ENCODE assay signal across 17 cellular contexts in the genomic region with DNA sequence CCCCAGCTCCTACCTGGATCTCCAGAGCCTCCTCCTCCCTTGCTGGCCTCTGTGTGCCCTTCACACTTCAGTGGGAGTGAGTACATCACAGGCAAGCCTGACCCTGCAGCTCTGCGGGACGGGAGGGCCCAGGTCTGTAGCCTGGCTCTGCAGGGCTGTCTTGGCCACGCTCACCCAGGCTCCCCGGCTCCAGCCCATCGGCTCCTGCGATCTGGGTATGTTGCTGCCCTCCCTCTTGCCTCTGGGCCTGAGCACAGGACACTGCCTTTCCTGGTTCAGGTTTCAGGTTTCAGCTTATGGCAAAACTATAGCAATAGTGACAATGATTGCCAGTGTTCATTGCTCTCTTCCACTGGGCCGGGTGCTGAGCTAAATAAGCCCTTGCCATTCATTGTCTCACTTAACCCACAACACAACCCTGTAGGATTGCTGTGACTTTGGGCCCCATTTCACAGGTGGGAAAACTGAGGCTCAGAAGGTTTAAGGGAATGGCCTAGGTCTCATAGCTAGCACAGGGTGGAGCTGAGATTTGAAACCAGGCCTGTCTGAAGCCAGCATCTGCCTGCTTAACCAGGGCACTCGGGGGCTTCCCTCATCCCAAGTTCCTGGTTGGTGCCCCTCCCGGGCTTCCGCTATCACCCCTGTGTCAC. TPM values are rescaled to one million over a fixed set of nuclear protein-coding genes. Genes with fewer than 3 reads are reported as not detected.
DNase-seq lines count a peak whose midpoint lies in the region; ATAC-seq, FAIRE-seq and TF ChIP-seq lines count a peak whose summit lies in the region.
"Had no signal": no experiment of that assay in that cellular context is flagged by ENCODE, and none has a peak within 500 bp of the region (broad histone marks: within the 10 kb centered on the region; RNA-seq: fewer than 3 reads in every experiment).

No MANE protein-coding gene starts in this region.

- no peak overlapping the region for H2BK20ac ChIP-seq in H1 (ENCODE audit: low read length)

- POLR2A ChIA-PET in H1 (lab: Charles Lee; ENCODE audit: partially characterized antibody) = no interaction called here

- no peak for TF ChIP-seq RAD21 in H1 (IDR thresholded peaks at IDR 0.05 in 1 of 2, conservative IDR thresholded peaks at IDR 0.05 in 1 of 2; ENCODE audit: low read depth in 2 of 2, low read length in 2 of 2)

- no peak overlapping the region for H3K18ac ChIP-seq in H1 (ENCODE audit: extremely low read depth, low read length)

- H2AK5ac ChIP-seq in H1 (ENCODE audit: low read depth, low read length) = no peak overlapping the region

- H3K36me3 ChIP-seq in H7 (replicated peaks; ENCODE audit: control insufficient read depth, insufficient read depth, low read length) (no peaks in the 10 kb centered on the region), H1 (ENCODE audit: control insufficient read depth in 2 of 4, insufficient read depth in 4 of 4, low read length in 3 of 4) (no peaks in the 10 kb centered on the region), osteoblast (ENCODE audit: insufficient read depth, low read length) (no peaks in the 10 kb centered on the region), psoas muscle (ENCODE audit: insufficient read depth in 1 of 2, low read depth in 1 of 2) (no peaks in the 10 kb centered on the region)
- H3K36me3 ChIP-seq: SJCRH30 had no signal

- no peak overlapping the region for H2BK15ac ChIP-seq in H1 (ENCODE audit: low read length)

- TF ChIP-seq POLR2A in H1 (IDR thresholded peaks at IDR 0.05; ENCODE audit: control extremely low read depth in 1 of 2, low read depth in 2 of 2, low read length in 2 of 2) = no peak

- H4K91ac ChIP-seq in H1 (replicated peaks; ENCODE audit: insufficient read length, low read length) = no peak overlapping the region

- no peak overlapping the region for H3K4ac ChIP-seq in H1 (replicated peaks; ENCODE audit: insufficient read length, low read depth, low read length)

- no peak overlapping the region for H2BK12ac ChIP-seq in H1 (ENCODE audit: low read depth, low read length)

- intact Hi-C loops in psoas muscle (cut with DNase I) = no loop called here

- CTCF ChIA-PET in H1 (lab: Charles Lee; ENCODE audit: partially characterized antibody) = interaction anchor here (0.9 to 2.0 kb wide), 7 partner anchors 9 to 189 kb away, joined by 3 to 9 read pairs (median 4); partner anchors contain the start of gene SORCS2

- peak; percentile 65 for DNase-seq in ELF-1 (ENCODE audit: low read depth, low spot score)
- peak; percentile 46 for DNase-seq in H7
- no peak for DNase-seq in H1 (ENCODE audit: low read depth in 1 of 2, low spot score in 2 of 2)
- DNase-seq in osteoblast (ENCODE audit: insufficient read length, low spot score, missing footprints) = peak; percentile 43
- no peak for DNase-seq in psoas muscle
- no peak for DNase-seq in GM19238 (ENCODE audit: insufficient read length, low spot score)
- DNase-seq: CD4-positive, CD25-positive, alpha-beta regulatory T cell; GM23248; HCEC 1CT; KG1; NCI-H1092 treated with DMSO at 0.1 percent for 48 hours; NCI-H1436 treated with DMSO at 0.1 percent for 48 hours; NCI-H1930; NCI-H446 had no signal

- H3K9me3 Mint-ChIP-seq in stimulated activated memory B cell treated with anti-CD40 and anti-IgM and Interleukin-4, amounts not matched to agents 10 μg/mL and 1 μg/mL and 100 μg/mL, for 72 hours = no peaks in the 10 kb centered on the region
- H3K9me3 Mint-ChIP-seq: CD4-positive, CD25-positive, alpha-beta regulatory T cell had no signal

- no peak overlapping the region for H4K5ac ChIP-seq in H1 (ENCODE audit: insufficient read length, low read depth, low read length)

- TF ChIP-seq EP300 in H1 (IDR thresholded peaks at IDR 0.05; ENCODE audit: borderline replicate concordance in 1 of 2, low read depth in 2 of 2, low read length in 2 of 2) = no peak

- no peaks in the 10 kb centered on the region for H3K23me2 ChIP-seq in H1 (ENCODE audit: low read depth, low read length)

- no peaks in the 10 kb centered on the region for H3K27me3 ChIP-seq in H7 (ENCODE audit: control insufficient read depth, insufficient read depth, low read length)
- no peaks in the 10 kb centered on the region for H3K27me3 ChIP-seq in H1 (replicated peaks in 1 of 4; ENCODE audit: control insufficient read depth in 3 of 4, extremely low read depth in 1 of 4, insufficient read depth in 3 of 4, low read length in 3 of 4)
- peaks cover 15% of the 10 kb centered on the region for H3K27me3 ChIP-seq in osteoblast (ENCODE audit: insufficient read depth, low read length)
- H3K27me3 ChIP-seq in psoas muscle (ENCODE audit: insufficient read depth in 3 of 3, low read length in 2 of 3) = peaks cover 0 to 34% (median 0%) of the 10 kb centered on the region in 3 donors

- H3K4me1 ChIP-seq in H1 (replicated peaks in 1 of 4; ENCODE audit: control insufficient read depth in 3 of 4, insufficient read depth in 4 of 4, low read length in 3 of 4) = no peaks in the 10 kb centered on the region
- H3K4me1 ChIP-seq in osteoblast (ENCODE audit: insufficient read depth, low read length) = no peaks in the 10 kb centered on the region
- no peaks in the 10 kb centered on the region for H3K4me1 ChIP-seq in psoas muscle
- H3K4me1 ChIP-seq: SJCRH30 had no signal

- H2BK120ac ChIP-seq in H1 (replicated peaks; ENCODE audit: low read depth, low read length) = no peak overlapping the region

- no peaks in the 10 kb centered on the region for H4K20me1 ChIP-seq in H1 (replicated peaks in 1 of 2; ENCODE audit: control insufficient read depth in 1 of 2, insufficient read depth in 2 of 2, low read length in 2 of 2)
- no peaks in the 10 kb centered on the region for H4K20me1 ChIP-seq in osteoblast (ENCODE audit: insufficient read depth, low read length)

- peaks cover 61% of the 10 kb centered on the region for H3K27me3 Mint-ChIP-seq in stimulated activated memory B cell treated with anti-CD40 and anti-IgM and Interleukin-4, amounts not matched to agents 10 μg/mL and 1 μg/mL and 100 μg/mL, for 72 hours

- no peaks in the 10 kb centered on the region for H3K36me3 Mint-ChIP-seq in stimulated activated memory B cell treated with anti-CD40 and anti-IgM and Interleukin-4, amounts not matched to agents 10 μg/mL and 1 μg/mL and 100 μg/mL, for 72 hours
- H3K36me3 Mint-ChIP-seq: CD4-positive, CD25-positive, alpha-beta regulatory T cell had no signal

- FAIRE-seq in H1 (lab: Jason Lieb, UNC) = no peak

- ATAC-seq in stimulated activated memory B cell treated with anti-CD40 and anti-IgM and Interleukin-4, amounts not matched to agents 10 μg/mL and 1 μg/mL and 100 μg/mL, for 72 hours = no peak
- no peak for ATAC-seq in psoas muscle

- H3K27ac ChIP-seq in H1 (ENCODE audit: low read depth, low read length) = no peak overlapping the region
- no peak overlapping the region for H3K27ac ChIP-seq in osteoblast (ENCODE audit: low read depth, low read length)
- no peak overlapping the region for H3K27ac ChIP-seq in psoas muscle
- H3K27ac ChIP-seq: GM23248, RWPE1, SJCRH30 had no signal

- H3K4me3 ChIP-seq in H7 (ENCODE audit: insufficient read depth, low read depth, low read length) (no peak overlapping the region), H1 (ENCODE audit: extremely low read depth in 1 of 4, insufficient read depth in 2 of 4, low read depth in 3 of 4, low read length in 4 of 4) (no peak overlapping the region), osteoblast (ENCODE audit: insufficient read depth, low read length) (no peak overlapping the region), psoas muscle (no peak overlapping the region)
- H3K4me3 ChIP-seq: GM23248, SJCRH30 had no signal

- no peak overlapping the region for H3K56ac ChIP-seq in H1 (replicated peaks; ENCODE audit: insufficient read length, low read depth, low read length)

- H3K4me1 Mint-ChIP-seq in stimulated activated memory B cell treated with anti-CD40 and anti-IgM and Interleukin-4, amounts not matched to agents 10 μg/mL and 1 μg/mL and 100 μg/mL, for 72 hours = no peaks in the 10 kb centered on the region
- H3K4me1 Mint-ChIP-seq: CD4-positive, CD25-positive, alpha-beta regulatory T cell had no signal

- H3K9me3 ChIP-seq in H1 (ENCODE audit: insufficient read depth in 2 of 2, low read depth in 1 of 2, low read length in 1 of 2) = no peaks in the 10 kb centered on the region
- H3K9me3 ChIP-seq in osteoblast (ENCODE audit: low read depth, low read length) = no peaks in the 10 kb centered on the region
- H3K9me3 ChIP-seq in psoas muscle = no peaks in the 10 kb centered on the region
- H3K9me3 ChIP-seq: SJCRH30 had no signal

- H4K8ac ChIP-seq in H1 (ENCODE audit: extremely low read depth, insufficient read depth, low read length) = no peak overlapping the region; the same call in 1 of the 2 replicates

- no peak overlapping the region for H3K27ac Mint-ChIP-seq in stimulated activated memory B cell treated with anti-CD40 and anti-IgM and Interleukin-4, amounts not matched to agents 10 μg/mL and 1 μg/mL and 100 μg/mL, for 72 hours
- H3K27ac Mint-ChIP-seq: CD4-positive, CD25-positive, alpha-beta regulatory T cell had no signal

- 88% methylated on average over 10 of the region's 10 CpGs; no CpG with 5 or more reads in 1 of the 2 experiments for WGBS in H1 (ENCODE audit: extremely low coverage in 1 of 2, insufficient coverage in 1 of 2, insufficient read length in 1 of 2, insufficient replicate concordance in 2 of 2, low coverage in 1 of 2, low lambda C conversion rate in 2 of 2, missing lambda C conversion rate in 1 of 2), 2 experiments
- WGBS in psoas muscle, 3 donors = 80 to 86% (median 84%) methylated on average over 9 to 10 of the region's 10 CpGs

- H3K79me2 ChIP-seq in H1 (ENCODE audit: control insufficient read depth in 1 of 2, insufficient read depth in 2 of 2, low read length in 2 of 2) = no peaks in the 10 kb centered on the region
- H3K79me2 ChIP-seq in osteoblast (ENCODE audit: insufficient read depth, low read length) = no peaks in the 10 kb centered on the region

- no peak overlapping the region for H3K23ac ChIP-seq in H1 (ENCODE audit: insufficient read length)

- no peak overlapping the region for H3K14ac ChIP-seq in H1 (ENCODE audit: insufficient read length)

- no peak overlapping the region for H3K4me3 Mint-ChIP-seq in stimulated activated memory B cell treated with anti-CD40 and anti-IgM and Interleukin-4, amounts not matched to agents 10 μg/mL and 1 μg/mL and 100 μg/mL, for 72 hours
- H3K4me3 Mint-ChIP-seq: CD4-positive, CD25-positive, alpha-beta regulatory T cell had no signal

- H3K4me2 ChIP-seq in H1 (ENCODE audit: insufficient read depth in 1 of 2, low read depth in 2 of 2, low read length in 2 of 2) (no peak overlapping the region), osteoblast (ENCODE audit: insufficient read depth, low read length) (no peak overlapping the region)

- H3K79me1 ChIP-seq in H1 (ENCODE audit: low read depth, low read length) = no peaks in the 10 kb centered on the region

- no peak overlapping the region for H2AFZ ChIP-seq in H1 (ENCODE audit: low read length)
- H2AFZ ChIP-seq in osteoblast (ENCODE audit: low read length) = no peak overlapping the region
- H2AFZ ChIP-seq: GM23248 had no signal

- H3K9ac ChIP-seq in H1 (replicated peaks in 1 of 4; ENCODE audit: extremely low read depth in 1 of 4, low read depth in 3 of 4, low read length in 3 of 4) = no peak overlapping the region
- H3K9ac ChIP-seq: GM23248 had no signal

- no peak for TF ChIP-seq CTCF in H1 (IDR thresholded peaks at IDR 0.05; ENCODE audit: control extremely low read depth in 1 of 3, insufficient read depth in 1 of 3, low read depth in 1 of 3, low read length in 3 of 3)
- no peak for TF ChIP-seq CTCF in osteoblast (IDR thresholded peaks at IDR 0.05; ENCODE audit: extremely low read depth, low read depth, low read length)
- no peak for TF ChIP-seq CTCF in psoas muscle (IDR thresholded peaks at IDR 0.05)

- H2BK5ac ChIP-seq in H1 (ENCODE audit: low read depth, low read length) = no peak overlapping the region

RNA-seq across cellular contexts. Expression of gene SORCS2, which starts 44.6 kb away (rescaled TPM):
- 2.0 and 4.9 TPM in 2 replicates for total RNA-seq in H7 (2014; rRNA removed; shearing (Covaris generic))
- 0.75 and 1.8 TPM in 2 replicates for total RNA-seq in H1 (2021; fragmentation: NEBNext Ultra II Directional; extraction: Animal tissue kit (Norgen Biotek cat#: 25700))
- polyA plus RNA-seq in H1 (2011; rRNA removed) (0.36 and 0.57 TPM in 2 replicates), psoas muscle (under 1 TPM; 0.18 to 0.32 (median 0.18) TPM)
- 0.32 TPM for polyA plus RNA-seq in H1 (2011; cell fraction: cytosol; rRNA removed)
- polyA plus RNA-seq in H1 (2011; cell fraction: nucleus; rRNA removed) = 1.2 TPM
- polyA plus RNA-seq in H1 (2012, experiment 1 of 2) = 0.33 to 1.2 TPM (median 0.82 TPM) in 4 replicates
- 0.18 TPM for polyA plus RNA-seq in H1 (2012, experiment 2 of 2)
- 1.4 TPM for polyA plus RNA-seq in H1 (2013, experiment 1 of 2)
- polyA plus RNA-seq in H1 (2013, experiment 2 of 2) = 1.1 TPM
- polyA minus RNA-seq in H1 (2011; rRNA and poly(A)+ RNA removed) = 1.0 and 1.8 TPM in 2 replicates
- 1.3 TPM for polyA minus RNA-seq in H1 (2011; cell fraction: cytosol; rRNA and poly(A)+ RNA removed)
- 0.60 TPM for polyA minus RNA-seq in H1 (2011; cell fraction: nucleus; rRNA and poly(A)+ RNA removed)
- total RNA-seq in osteoblast (9.0 and 11.5 TPM in 2 replicates), psoas muscle (1 to 10 TPM in 2 of 4 donors, under 1 TPM in 2; 0.36 to 1.5 (median 0.89) TPM)
- total RNA-seq: CD4-positive, CD25-positive, alpha-beta regulatory T cell had no signal
- polyA plus RNA-seq: CD4-positive, CD25-positive, alpha-beta regulatory T cell had no signal

Comparison
In these comparisons a context has a peak if more than half of its experiments do, and no peak if none do; other contexts are left out.
1. DNase-seq: peak in ELF-1 (single experiment), H7 (single experiment) and osteoblast (single experiment); none in H1 (0 of 2), psoas muscle (0 of 2) and GM19238 (single experiment).